1 cellular context compared by ENCODE assay signal in the genomic region with DNA sequence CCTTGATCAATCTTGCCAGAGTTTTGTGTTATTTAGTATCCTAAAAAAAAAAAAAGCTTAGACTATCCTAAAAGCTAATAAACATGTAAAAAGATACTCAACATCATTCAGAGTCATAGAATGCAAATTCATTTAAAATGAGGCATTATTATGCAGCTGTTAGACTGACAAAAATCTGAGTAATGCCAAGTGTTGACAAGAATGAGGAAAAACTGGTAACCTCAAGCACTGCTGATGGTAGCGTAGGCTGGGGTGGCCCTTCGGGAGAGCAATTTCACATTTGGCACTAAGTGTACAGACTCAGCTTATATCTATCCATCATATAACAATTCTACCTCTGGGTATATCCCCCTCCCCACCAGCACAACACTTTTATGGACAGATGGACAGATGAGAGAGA.
TF ChIP-seq lines count a peak whose summit lies in the region.

No MANE protein-coding gene starts in this region.

TF ChIP-seq in SK-N-SH treated with all-trans-retinoic acid at 6 μM for 48 hours, 23 proteins besides CTCF, POLR2A, EP300 and RAD21 (continued from another document):
- TF ChIP-seq, protein P1, sequence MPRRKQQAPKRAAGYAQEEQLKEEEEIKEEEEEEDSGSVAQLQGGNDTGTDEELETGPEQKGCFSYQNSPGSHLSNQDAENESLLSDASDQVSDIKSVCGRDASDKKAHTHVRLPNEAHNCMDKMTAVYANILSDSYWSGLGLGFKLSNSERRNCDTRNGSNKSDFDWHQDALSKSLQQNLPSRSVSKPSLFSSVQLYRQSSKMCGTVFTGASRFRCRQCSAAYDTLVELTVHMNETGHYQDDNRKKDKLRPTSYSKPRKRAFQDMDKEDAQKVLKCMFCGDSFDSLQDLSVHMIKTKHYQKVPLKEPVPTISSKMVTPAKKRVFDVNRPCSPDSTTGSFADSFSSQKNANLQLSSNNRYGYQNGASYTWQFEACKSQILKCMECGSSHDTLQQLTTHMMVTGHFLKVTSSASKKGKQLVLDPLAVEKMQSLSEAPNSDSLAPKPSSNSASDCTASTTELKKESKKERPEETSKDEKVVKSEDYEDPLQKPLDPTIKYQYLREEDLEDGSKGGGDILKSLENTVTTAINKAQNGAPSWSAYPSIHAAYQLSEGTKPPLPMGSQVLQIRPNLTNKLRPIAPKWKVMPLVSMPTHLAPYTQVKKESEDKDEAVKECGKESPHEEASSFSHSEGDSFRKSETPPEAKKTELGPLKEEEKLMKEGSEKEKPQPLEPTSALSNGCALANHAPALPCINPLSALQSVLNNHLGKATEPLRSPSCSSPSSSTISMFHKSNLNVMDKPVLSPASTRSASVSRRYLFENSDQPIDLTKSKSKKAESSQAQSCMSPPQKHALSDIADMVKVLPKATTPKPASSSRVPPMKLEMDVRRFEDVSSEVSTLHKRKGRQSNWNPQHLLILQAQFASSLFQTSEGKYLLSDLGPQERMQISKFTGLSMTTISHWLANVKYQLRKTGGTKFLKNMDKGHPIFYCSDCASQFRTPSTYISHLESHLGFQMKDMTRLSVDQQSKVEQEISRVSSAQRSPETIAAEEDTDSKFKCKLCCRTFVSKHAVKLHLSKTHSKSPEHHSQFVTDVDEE (CRISPR knock-in tag; IDR thresholded peaks at IDR 0.05) = no peak
- TF ChIP-seq ZFP3 (CRISPR knock-in tag; IDR thresholded peaks at IDR 0.05) (no peak), ESRRG (CRISPR knock-in tag; IDR thresholded peaks at IDR 0.05) (no peak), ARNTL (CRISPR knock-in tag; IDR thresholded peaks at IDR 0.05; ENCODE audit: borderline replicate concordance, low read depth) (no peak), CSDC2 (CRISPR knock-in tag; IDR thresholded peaks at IDR 0.05) (no peak), ZNF565 (CRISPR knock-in tag; conservative IDR thresholded peaks at IDR 0.05; ENCODE audit: low read depth) (no peak), TOX (CRISPR knock-in tag; IDR thresholded peaks at IDR 0.05; ENCODE audit: borderline replicate concordance) (no peak), OSR1 (CRISPR knock-in tag; IDR thresholded peaks at IDR 0.05) (no peak), TCF4 (CRISPR knock-in tag; IDR thresholded peaks at IDR 0.05; ENCODE audit: borderline replicate concordance) (no peak), ZFP30 (CRISPR knock-in tag; IDR thresholded peaks at IDR 0.05) (no peak), ZC3H10 (CRISPR knock-in tag; IDR thresholded peaks at IDR 0.05) (no peak), ZNF8 (CRISPR knock-in tag; IDR thresholded peaks at IDR 0.05) (no peak)
- TF ChIP-seq, protein P2, sequence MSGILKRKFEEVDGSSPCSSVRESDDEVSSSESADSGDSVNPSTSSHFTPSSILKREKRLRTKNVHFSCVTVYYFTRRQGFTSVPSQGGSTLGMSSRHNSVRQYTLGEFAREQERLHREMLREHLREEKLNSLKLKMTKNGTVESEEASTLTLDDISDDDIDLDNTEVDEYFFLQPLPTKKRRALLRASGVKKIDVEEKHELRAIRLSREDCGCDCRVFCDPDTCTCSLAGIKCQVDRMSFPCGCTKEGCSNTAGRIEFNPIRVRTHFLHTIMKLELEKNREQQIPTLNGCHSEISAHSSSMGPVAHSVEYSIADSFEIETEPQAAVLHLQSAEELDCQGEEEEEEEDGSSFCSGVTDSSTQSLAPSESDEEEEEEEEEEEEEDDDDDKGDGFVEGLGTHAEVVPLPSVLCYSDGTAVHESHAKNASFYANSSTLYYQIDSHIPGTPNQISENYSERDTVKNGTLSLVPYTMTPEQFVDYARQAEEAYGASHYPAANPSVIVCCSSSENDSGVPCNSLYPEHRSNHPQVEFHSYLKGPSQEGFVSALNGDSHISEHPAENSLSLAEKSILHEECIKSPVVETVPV (CRISPR knock-in tag; IDR thresholded peaks at IDR 0.05) = no peak
- TF ChIP-seq, protein P3, sequence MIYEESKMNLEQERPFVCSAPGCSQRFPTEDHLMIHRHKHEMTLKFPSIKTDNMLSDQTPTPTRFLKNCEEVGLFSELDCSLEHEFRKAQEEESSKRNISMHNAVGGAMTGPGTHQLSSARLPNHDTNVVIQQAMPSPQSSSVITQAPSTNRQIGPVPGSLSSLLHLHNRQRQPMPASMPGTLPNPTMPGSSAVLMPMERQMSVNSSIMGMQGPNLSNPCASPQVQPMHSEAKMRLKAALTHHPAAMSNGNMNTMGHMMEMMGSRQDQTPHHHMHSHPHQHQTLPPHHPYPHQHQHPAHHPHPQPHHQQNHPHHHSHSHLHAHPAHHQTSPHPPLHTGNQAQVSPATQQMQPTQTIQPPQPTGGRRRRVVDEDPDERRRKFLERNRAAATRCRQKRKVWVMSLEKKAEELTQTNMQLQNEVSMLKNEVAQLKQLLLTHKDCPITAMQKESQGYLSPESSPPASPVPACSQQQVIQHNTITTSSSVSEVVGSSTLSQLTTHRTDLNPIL (CRISPR knock-in tag; IDR thresholded peaks at IDR 0.05; ENCODE audit: low read depth) = no peak
